31 cellular contexts compared by ENCODE assay signal in genomic region chr1:79437540-79437939, GRCh38.
"Had no signal": no experiment of that assay in that cellular context is flagged by ENCODE, and none has a peak within 500 bp of the region (broad histone marks: within the 10 kb centered on the region; RNA-seq: fewer than 3 reads in every experiment).

No MANE protein-coding gene starts in this region.

- H3K27ac ChIP-seq: adrenal gland, ascending aorta, body of pancreas, brain microvascular endothelial cell, breast epithelium, cardiac muscle cell had no signal

- H3K36me3 ChIP-seq: adrenal gland, ascending aorta, brain microvascular endothelial cell, breast epithelium, cardiac muscle cell had no signal

- H3K9me3 ChIP-seq: adrenal gland, ascending aorta, body of pancreas, breast epithelium had no signal

- H3K27me3 ChIP-seq: adrenal gland, ascending aorta, body of pancreas, brain microvascular endothelial cell, breast epithelium, cardiac muscle cell had no signal

- ATAC-seq: activated naive CD4-positive, alpha-beta T cell treated with anti-CD3 and anti-CD28 coated beads, Interleukin-2, amount 50 U/mL, for 72 hours; activated naive CD8-positive, alpha-beta T cell treated with anti-CD3 and anti-CD28 coated beads, Interleukin-2, amount 50 U/mL, for 24 hours; activated T-cell treated with anti-CD3 and anti-CD28 coated beads, Interleukin-2, amount 50 U/mL, for 4 hours; activated T-cell treated with anti-CD3 and anti-CD28 coated beads, Interleukin-2, amount 50 U/mL, for 72 hours; activated T-helper 17 cell treated with anti-CD3 and anti-CD28 coated beads, Interleukin-2, amount 50 U/mL, for 72 hours; body of pancreas had no signal

- DNase-seq: activated effector memory CD4-positive, alpha-beta T cell treated with anti-CD3 and anti-CD28 coated beads, Interleukin-2, amount 50 U/mL, for 16 hours; activated effector memory CD4-positive, alpha-beta T cell treated with Interleukin-2 at 50 U/mL for 16 hours; activated gamma-delta T cell; activated gamma-delta T cell treated with Interleukin-2 at 50 U/mL for 16 hours; activated naive CD4-positive, alpha-beta T cell; activated naive CD4-positive, alpha-beta T cell treated with anti-CD3 and anti-CD28 coated beads for 36 hours; activated naive CD4-positive, alpha-beta T cell treated with anti-CD3 and anti-CD28 coated beads, Interleukin-2, amount 10 ng/mL, durations not matched to agents 7 days and 5 days; activated naive CD4-positive, alpha-beta T cell treated with anti-CD3 and anti-CD28 coated beads, Interleukin-2, amount 50 U/mL, for 16 hours; activated naive CD4-positive, alpha-beta T cell treated with Interleukin-2 at 50 U/mL for 16 hours; activated naive CD8-positive, alpha-beta T cell treated with anti-CD3 and anti-CD28 coated beads for 36 hours; activated naive CD8-positive, alpha-beta T cell treated with anti-CD3 and anti-CD28 coated beads, Interleukin-2, amount 10 ng/mL, durations not matched to agents 7 days and 5 days; activated naive CD8-positive, alpha-beta T cell treated with anti-CD3 and anti-CD28 coated beads, Interleukin-2, amount 50 U/mL, for 24 hours; activated T-cell treated with anti-CD3 and anti-CD28 coated beads, Interleukin-2, amount 50 U/mL, for 24 hours; activated T-cell treated with anti-CD3 and anti-CD28 coated beads, Interleukin-2, amount 50 U/mL, for 4 hours; activated T-cell treated with anti-CD3 and anti-CD28 coated beads, Interleukin-2, amount 50 U/mL, for 48 hours; activated T-cell treated with anti-CD3 and anti-CD28 coated beads, Interleukin-2, amount 50 U/mL, for 72 hours; adrenal gland; amniotic stem cell; amygdala; anterior cingulate cortex; aorta; body of pancreas; brain microvascular endothelial cell; caudate nucleus; central memory CD4-positive, alpha-beta T cell; cerebellar nuclear complex had no signal

- H3K4me1 ChIP-seq: adrenal gland, ascending aorta, body of pancreas, breast epithelium had no signal

- H3K4me3 ChIP-seq: adrenal gland, ascending aorta, body of pancreas, breast epithelium, cardiac muscle cell had no signal
